ENCODE assay signal across 10 cellular contexts in the genomic region with DNA sequence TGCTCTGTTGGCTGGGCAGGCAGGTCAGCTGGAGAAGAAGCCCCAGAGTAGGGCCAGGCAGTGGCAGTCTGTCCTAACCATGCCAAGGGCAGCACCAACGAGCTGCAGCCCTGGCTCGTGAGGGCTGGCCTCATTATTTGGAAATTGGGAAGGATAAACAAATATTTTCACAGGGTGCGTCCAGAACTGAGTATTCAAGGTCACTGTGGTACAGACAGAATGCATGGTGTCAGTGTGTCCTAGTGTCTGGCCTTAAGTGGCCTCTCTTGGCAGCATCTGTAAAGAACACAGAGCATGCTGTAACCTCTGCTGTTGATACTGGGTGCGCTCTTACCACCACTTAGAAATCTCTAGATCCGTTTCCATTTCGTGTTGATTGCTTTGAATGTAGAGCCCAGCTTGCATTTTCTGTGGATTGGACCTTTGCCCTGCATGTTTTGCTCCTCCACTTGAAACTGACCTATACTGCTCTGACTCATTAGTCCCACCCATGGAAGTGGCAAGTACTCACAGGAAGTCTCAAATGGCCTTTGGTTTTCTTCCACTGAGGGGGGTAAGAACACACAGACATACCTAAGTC.
DNase-seq lines count a peak whose midpoint lies in the region; ATAC-seq and TF ChIP-seq lines count a peak whose summit lies in the region.
"Had no signal": no experiment of that assay in that cellular context is flagged by ENCODE, and none has a peak within 500 bp of the region (broad histone marks: within the 10 kb centered on the region; RNA-seq: fewer than 3 reads in every experiment).

No MANE protein-coding gene starts in this region.

- no peaks in the 10 kb centered on the region for H3K9me3 ChIP-seq in cardiac muscle cell (ENCODE audit: low read depth)

- no peak overlapping the region for H3K4me3 ChIP-seq in cardiac muscle cell

- ATAC-seq in GM21717 (IDR thresholded peaks at IDR 0.05; ENCODE audit: unreplicated experiment) = no peak
- no peak for ATAC-seq in HG02571 (IDR thresholded peaks at IDR 0.05; ENCODE audit: unreplicated experiment)

- DNase-seq in GM04503 (ENCODE audit: low read depth) (peak; percentile 73), RPMI7951 (ENCODE audit: low read depth) (peak; percentile 64), cardiac muscle cell (ENCODE audit: low read depth in 1 of 2, low spot score in 1 of 2) (peak; percentile 11 to 58), retina (peak; percentile 39), NCI-H345 treated with DMSO at 0.1 percent for 48 hours (lab: John Stamatoyannopoulos, UW; ENCODE audit: unreplicated experiment) (no peak)
- no peak for DNase-seq in NK-92 treated with Interleukin-12 subunit alpha and Interleukin-12 subunit beta, amount 100 ng/mL, for 24 hours (lab: John Stamatoyannopoulos, UW)
- DNase-seq: NCI-H187 had no signal

- no peak for TF ChIP-seq CTCF in cardiac muscle cell (IDR thresholded peaks at IDR 0.05; ENCODE audit: low read depth, low read length)

- H3K27me3 ChIP-seq in cardiac muscle cell = no peaks in the 10 kb centered on the region

- peaks cover 3% of the 10 kb centered on the region for H3K4me1 ChIP-seq in cardiac muscle cell (ENCODE audit: low read depth)

- no peak overlapping the region for H3K27ac ChIP-seq in cardiac muscle cell
- H3K27ac ChIP-seq: epithelial cell of prostate had no signal

- H3K36me3 ChIP-seq in cardiac muscle cell = no peaks in the 10 kb centered on the region

Comparison
In these comparisons a context has a peak if more than half of its experiments do, and no peak if none do; other contexts are left out.
1. DNase-seq: peak in GM04503 (single experiment), RPMI7951 (single experiment), cardiac muscle cell (2 of 2) and retina (single experiment); none in NK-92 treated with Interleukin-12 subunit alpha and Interleukin-12 subunit beta, amount 100 ng/mL, for 24 hours (single experiment) and NCI-H345 treated with DMSO at 0.1 percent for 48 hours (single experiment).